ENCODE assay signal across 16 cellular contexts in genomic region chr6:157143885-157144795, GRCh38.
A peak's percentile ranks its signal among the peaks of the same experiment; 100 is the strongest.
DNase-seq lines count a peak whose midpoint lies in the region; FAIRE-seq and TF ChIP-seq lines count a peak whose summit lies in the region.
"Had no signal": no experiment of that assay in that cellular context is flagged by ENCODE, and none has a peak within 500 bp of the region (broad histone marks: within the 10 kb centered on the region; RNA-seq: fewer than 3 reads in every experiment).

No MANE protein-coding gene starts in this region.

- H4K8ac ChIP-seq in H1 (ENCODE audit: extremely low read depth, insufficient read depth, low read length) (no peak overlapping the region), mesenchymal stem cell (ENCODE audit: low read length) (peak overlapping the region; percentile 79)

- H3K9me3 ChIP-seq in H1 (ENCODE audit: insufficient read depth in 2 of 2, low read depth in 1 of 2, low read length in 1 of 2) (no peaks in the 10 kb centered on the region), mesenchymal stem cell (ENCODE audit: control insufficient read depth, low read length) (no peaks in the 10 kb centered on the region)

- peaks cover 2% of the 10 kb centered on the region for H3K23me2 ChIP-seq in H1 (ENCODE audit: low read depth, low read length)

- H3K14ac ChIP-seq in H1 (ENCODE audit: insufficient read length) (no peak overlapping the region), mesenchymal stem cell (ENCODE audit: low read length in 2 of 2) (peak overlapping the region in 1 of 2 experiments; percentile 3)

- H3K18ac ChIP-seq in H1 (ENCODE audit: extremely low read depth, low read length) = no peak overlapping the region
- no peak overlapping the region for H3K18ac ChIP-seq in mesenchymal stem cell (ENCODE audit: low read depth in 1 of 2, low read length in 2 of 2)

- no peak overlapping the region for H4K5ac ChIP-seq in H1 (ENCODE audit: insufficient read length, low read depth, low read length)

- no peak overlapping the region for H2BK120ac ChIP-seq in H1 (replicated peaks; ENCODE audit: low read depth, low read length)
- no peak overlapping the region for H2BK120ac ChIP-seq in mesenchymal stem cell (ENCODE audit: low read depth, low read length)

- POLR2A ChIA-PET in H1 (lab: Charles Lee; ENCODE audit: partially characterized antibody) = interaction anchor here (0.7 kb wide), 2 partner anchors 11 to 32 kb away, joined by 3 read pairs; no protein-coding TSS in a partner anchor

- TF ChIP-seq POLR2A in H1 (IDR thresholded peaks at IDR 0.05; ENCODE audit: control extremely low read depth in 1 of 2, low read depth in 2 of 2, low read length in 2 of 2) (no peak), H54 (IDR thresholded peaks at IDR 0.05; ENCODE audit: low read depth, low read length) (no peak)

- H3K56ac ChIP-seq in H1 (replicated peaks; ENCODE audit: insufficient read length, low read depth, low read length) = no peak overlapping the region

- H3K27ac ChIP-seq in H1 (ENCODE audit: low read depth, low read length) (no peak overlapping the region), mesenchymal stem cell (ENCODE audit: low read length, poor library complexity, severe bottlenecking) (no peak overlapping the region)

- H3K4me3 ChIP-seq in H1 (ENCODE audit: extremely low read depth in 1 of 4, insufficient read depth in 2 of 4, low read depth in 3 of 4, low read length in 4 of 4) = no peak overlapping the region
- H3K4me3 ChIP-seq in mesenchymal stem cell (ENCODE audit: insufficient read depth in 1 of 2, low read depth in 1 of 2, low read length in 2 of 2) = no peak overlapping the region
- H3K4me3 ChIP-seq: GM12878 had no signal

- peak; percentile 53 for DNase-seq in NCI-H1694 treated with DMSO at 0.1 percent for 48 hours (lab: John Stamatoyannopoulos, UW)
- no peak for DNase-seq in NCI-H1694 (lab: John Stamatoyannopoulos, UW)
- no peak for DNase-seq in H1 (ENCODE audit: low read depth in 1 of 2, low spot score in 2 of 2)
- DNase-seq in mesenchymal stem cell = no peak
- DNase-seq in type B pancreatic cell (ENCODE audit: extremely low spot score, unreplicated experiment) = no peak
- DNase-seq in NCI-H2196 (lab: John Stamatoyannopoulos, UW; ENCODE audit: unreplicated experiment) = no peak
- DNase-seq in H54 (ENCODE audit: insufficient read length, low spot score) = no peak
- DNase-seq in NCI-H1092 treated with DMSO at 0.1 percent for 48 hours (lab: John Stamatoyannopoulos, UW) = no peak
- DNase-seq: 8988T, activated gamma-delta T cell, dorsolateral prefrontal cortex, NCI-H1048, NCI-H748 treated with DMSO at 0.1 percent for 48 hours had no signal

- H4K91ac ChIP-seq in H1 (replicated peaks; ENCODE audit: insufficient read length, low read length) (no peak overlapping the region), mesenchymal stem cell (ENCODE audit: low read length) (no peak overlapping the region)

- no peak overlapping the region for H2AFZ ChIP-seq in H1 (ENCODE audit: low read length)
- no peak overlapping the region for H2AFZ ChIP-seq in mesenchymal stem cell (ENCODE audit: low read depth, low read length)

- no peak overlapping the region for H3K4me2 ChIP-seq in H1 (ENCODE audit: insufficient read depth in 1 of 2, low read depth in 2 of 2, low read length in 2 of 2)
- no peak overlapping the region for H3K4me2 ChIP-seq in mesenchymal stem cell (ENCODE audit: low read length, poor library complexity, severe bottlenecking)

- peaks cover 5 to 17% (median 13%) of the 10 kb centered on the region in 4 experiments for H3K4me1 ChIP-seq in H1 (replicated peaks in 1 of 4; ENCODE audit: control insufficient read depth in 3 of 4, insufficient read depth in 4 of 4, low read length in 3 of 4)
- H3K4me1 ChIP-seq in mesenchymal stem cell (ENCODE audit: control insufficient read depth, insufficient read depth, low read depth, low read length) = peaks cover 15% of the 10 kb centered on the region

- FAIRE-seq in H1 (lab: Jason Lieb, UNC) (no peak), H54 (lab: Jason Lieb, UNC) (no peak)
- FAIRE-seq: GM12878 had no signal

- no peak overlapping the region for H3K4me3 Mint-ChIP-seq in type B pancreatic cell
- H3K4me3 Mint-ChIP-seq: activated CD4-positive, alpha-beta T cell treated with anti-CD3 and anti-CD28 coated beads for 36 hours; stimulated activated naive CD8-positive, alpha-beta T cell treated with anti-CD3 and anti-CD28 coated beads, Interleukin-15, Interleukin-2, amounts not matched to agents 100 ng/mL and 50 ng/mL, for 24 hours had no signal

- CTCF ChIA-PET in H1 (lab: Charles Lee; ENCODE audit: partially characterized antibody) = interaction anchor here (0.6 to 10.2 kb wide), 7 partner anchors 8 to 678 kb away, joined by 3 to 128 read pairs (median 4); no protein-coding TSS in a partner anchor

- no peaks in the 10 kb centered on the region for H3K27me3 Mint-ChIP-seq in type B pancreatic cell
- H3K27me3 Mint-ChIP-seq: activated CD4-positive, alpha-beta T cell treated with anti-CD3 and anti-CD28 coated beads for 36 hours; stimulated activated naive CD8-positive, alpha-beta T cell treated with anti-CD3 and anti-CD28 coated beads, Interleukin-15, Interleukin-2, amounts not matched to agents 100 ng/mL and 50 ng/mL, for 24 hours had no signal

- TF ChIP-seq CTCF in H1 (IDR thresholded peaks at IDR 0.05; ENCODE audit: control extremely low read depth in 1 of 3, insufficient read depth in 1 of 3, low read depth in 1 of 3, low read length in 3 of 3) (no peak), type B pancreatic cell (conservative IDR thresholded peaks at IDR 0.05) (no peak)

- H3K4me1 Mint-ChIP-seq in type B pancreatic cell (ENCODE audit: unreplicated experiment) = peaks cover 49% of the 10 kb centered on the region

- TF ChIP-seq RAD21 in H1 (IDR thresholded peaks at IDR 0.05 in 1 of 2, conservative IDR thresholded peaks at IDR 0.05 in 1 of 2; ENCODE audit: low read depth in 2 of 2, low read length in 2 of 2) = no peak

- H2AK5ac ChIP-seq in H1 (ENCODE audit: low read depth, low read length) (no peak overlapping the region), mesenchymal stem cell (ENCODE audit: low read length, severe bottlenecking) (no peak overlapping the region)

- H3K9ac ChIP-seq in H1 (replicated peaks in 1 of 4; ENCODE audit: extremely low read depth in 1 of 4, low read depth in 3 of 4, low read length in 3 of 4) (no peak overlapping the region), mesenchymal stem cell (ENCODE audit: low read length) (peak overlapping the region; percentile 62)

- peak overlapping the region; percentile 41 for H3K27ac Mint-ChIP-seq in type B pancreatic cell
- H3K27ac Mint-ChIP-seq: activated CD4-positive, alpha-beta T cell treated with anti-CD3 and anti-CD28 coated beads for 36 hours; stimulated activated naive CD8-positive, alpha-beta T cell treated with anti-CD3 and anti-CD28 coated beads, Interleukin-15, Interleukin-2, amounts not matched to agents 100 ng/mL and 50 ng/mL, for 24 hours had no signal

- H2BK12ac ChIP-seq in H1 (ENCODE audit: low read depth, low read length) = no peak overlapping the region
- H2BK12ac ChIP-seq in mesenchymal stem cell (ENCODE audit: low read length in 2 of 2) = no peak overlapping the region

- no peaks in the 10 kb centered on the region for H3K79me2 ChIP-seq in H1 (ENCODE audit: control insufficient read depth in 1 of 2, insufficient read depth in 2 of 2, low read length in 2 of 2)

- H3K4ac ChIP-seq in H1 (replicated peaks; ENCODE audit: insufficient read length, low read depth, low read length) = no peak overlapping the region
- no peak overlapping the region for H3K4ac ChIP-seq in mesenchymal stem cell (ENCODE audit: low read depth in 1 of 2, low read length in 2 of 2)

- no peaks in the 10 kb centered on the region; the same call in 1 of the 2 replicates for H3K79me1 ChIP-seq in H1 (ENCODE audit: low read depth, low read length)
- peaks cover 12% of the 10 kb centered on the region for H3K79me1 ChIP-seq in mesenchymal stem cell (replicated peaks; ENCODE audit: low read length, poor library complexity, severe bottlenecking)

- H3K36me3 ChIP-seq in H1 (ENCODE audit: control insufficient read depth in 2 of 4, insufficient read depth in 4 of 4, low read length in 3 of 4) (peaks cover 0 to 13% (median 3%) of the 10 kb centered on the region in 4 experiments; a peak in 4 of 8 replicates), mesenchymal stem cell (ENCODE audit: control insufficient read depth in 1 of 2, insufficient read depth in 2 of 2, low read depth in 1 of 2, low read length in 2 of 2) (peaks cover 14 to 23% of the 10 kb centered on the region in 2 experiments)

- H3K27me3 ChIP-seq in H1 (replicated peaks in 1 of 4; ENCODE audit: control insufficient read depth in 3 of 4, extremely low read depth in 1 of 4, insufficient read depth in 3 of 4, low read length in 3 of 4) (no peaks in the 10 kb centered on the region), mesenchymal stem cell (ENCODE audit: control insufficient read depth in 1 of 2, insufficient read depth in 1 of 2, low read length in 2 of 2) (no peaks in the 10 kb centered on the region)
- H3K27me3 ChIP-seq: dorsolateral prefrontal cortex had no signal

- TF ChIP-seq EP300 in H1 (IDR thresholded peaks at IDR 0.05; ENCODE audit: borderline replicate concordance in 1 of 2, low read depth in 2 of 2, low read length in 2 of 2) = no peak

- H2BK20ac ChIP-seq in H1 (ENCODE audit: low read length) = no peak overlapping the region

- no peak overlapping the region for H3K23ac ChIP-seq in H1 (ENCODE audit: insufficient read length)
- H3K23ac ChIP-seq in mesenchymal stem cell (ENCODE audit: low read length in 2 of 2) = no peak overlapping the region

- H3K36me3 Mint-ChIP-seq in type B pancreatic cell = peaks cover 31% of the 10 kb centered on the region

- no peaks in the 10 kb centered on the region for H3K9me3 Mint-ChIP-seq in type B pancreatic cell
- H3K9me3 Mint-ChIP-seq: stimulated activated naive CD8-positive, alpha-beta T cell treated with anti-CD3 and anti-CD28 coated beads, Interleukin-15, Interleukin-2, amounts not matched to agents 100 ng/mL and 50 ng/mL, for 24 hours had no signal

- peaks cover 0 to 6% of the 10 kb centered on the region in 2 experiments for H4K20me1 ChIP-seq in H1 (replicated peaks in 1 of 2; ENCODE audit: control insufficient read depth in 1 of 2, insufficient read depth in 2 of 2, low read length in 2 of 2)

- no peak overlapping the region for H2BK5ac ChIP-seq in H1 (ENCODE audit: low read depth, low read length)
- H2BK5ac ChIP-seq in mesenchymal stem cell (ENCODE audit: low read depth, low read length, poor library complexity, severe bottlenecking) = no peak overlapping the region

- WGBS in H1 (ENCODE audit: extremely low coverage in 1 of 2, insufficient coverage in 1 of 2, insufficient read length in 1 of 2, insufficient replicate concordance in 2 of 2, low coverage in 1 of 2, low lambda C conversion rate in 2 of 2, missing lambda C conversion rate in 1 of 2), 2 experiments = 78% methylated on average over 17 of the region's 17 CpGs; no CpG with 5 or more reads in 1 of the 2 experiments
- 76% methylated on average over 16 of the region's 17 CpGs for WGBS in mesenchymal stem cell

- H2BK15ac ChIP-seq in H1 (ENCODE audit: low read length) = peak overlapping the region; percentile 75; the same call in 1 of the 2 replicates
- no peak overlapping the region for H2BK15ac ChIP-seq in mesenchymal stem cell (ENCODE audit: low read depth, poor library complexity, severe bottlenecking)

TF ChIP-seq in H1, 55 proteins besides CTCF, POLR2A, EP300 and RAD21 (continues in another document):
- TF ChIP-seq BACH1 (IDR thresholded peaks at IDR 0.05; ENCODE audit: low read length) (no peak), KDM5A (IDR thresholded peaks at IDR 0.05; ENCODE audit: low read length) (no peak)
